In the genomic region with DNA sequence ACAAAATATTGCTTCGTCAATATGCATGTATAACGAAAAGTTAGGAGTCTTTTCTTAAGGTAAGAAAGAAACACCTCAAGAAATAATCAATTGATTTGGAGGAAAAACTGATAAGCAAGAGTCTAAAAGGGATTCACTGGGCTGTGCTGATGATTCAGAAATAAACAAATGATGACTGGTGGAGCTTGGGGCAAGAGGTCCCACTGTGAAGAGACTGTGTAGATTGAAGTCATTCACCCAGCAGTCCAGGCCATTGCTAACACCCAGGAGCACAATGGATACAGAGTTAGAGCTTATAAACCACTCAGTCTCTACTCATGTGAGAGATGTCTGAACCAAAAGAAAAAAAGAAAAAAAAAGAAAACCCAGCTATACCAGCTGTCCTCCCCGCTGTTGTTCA, we compare ENCODE assay signal across 23 cellular contexts.
"Had no signal": no experiment of that assay in that cellular context is flagged by ENCODE, and none has a peak within 500 bp of the region (broad histone marks: within the 10 kb centered on the region; RNA-seq: fewer than 3 reads in every experiment).

No MANE protein-coding gene starts in this region.

- H3K4me3 ChIP-seq: K562, SJSA1, SK-N-MC had no signal

- H3K27me3 ChIP-seq: SJSA1 had no signal

- H3K36me3 ChIP-seq: SJSA1 had no signal

- H3K4me1 ChIP-seq: SJSA1 had no signal

- H3K9ac ChIP-seq: KMS-11 had no signal

- H3K4me2 ChIP-seq: KMS-11 had no signal

- ATAC-seq: HepG2, K562, T-cell had no signal

- H3K27ac ChIP-seq: KMS-11, SJSA1, SK-N-MC had no signal

- DNase-seq: Kasumi-1, MM.1S, MV-4-11, NCI-H1048, NCI-H1105, NCI-H1417, NCI-H1436 treated with DMSO at 0.1 percent for 48 hours, NCI-H1694, NCI-H187 treated with DMSO at 0.1 percent for 48 hours, NCI-H2029 treated with DMSO at 0.1 percent for 48 hours, NCI-H2227 treated with DMSO at 0.1 percent for 48 hours, NCI-H446 treated with DMSO at 0.1 percent for 48 hours, NCI-H510A treated with DMSO at 0.1 percent for 48 hours, NCI-H526, Right ventricle myocardium superior, RPMI8226, SIG-M5, T-cell had no signal

- H3K9me3 ChIP-seq: SJSA1 had no signal
